17 cellular contexts compared by ENCODE assay signal in genomic region chr19:47509170-47509847, GRCh38. TPM values are rescaled to one million over a fixed set of nuclear protein-coding genes. Genes with fewer than 3 reads are reported as not detected.
DNase-seq lines count a peak whose midpoint lies in the region; ATAC-seq, FAIRE-seq and TF ChIP-seq lines count a peak whose summit lies in the region.
"Had no signal": no experiment of that assay in that cellular context is flagged by ENCODE, and none has a peak within 500 bp of the region (broad histone marks: within the 10 kb centered on the region; RNA-seq: fewer than 3 reads in every experiment).

No MANE protein-coding gene starts in this region.

- DNase-seq in activated naive CD8-positive, alpha-beta T cell treated with anti-CD3 and anti-CD28 coated beads for 36 hours: no peak
- DNase-seq in activated naive CD8-positive, alpha-beta T cell treated with anti-CD3 and anti-CD28 coated beads, Interleukin-2, amount 50 U/mL, for 24 hours: no peak
- DNase-seq in cerebellum (ENCODE audit: low spot score): peak; percentile 72
- no peak for DNase-seq in neural progenitor cell (ENCODE audit: low spot score)
- no peak for DNase-seq in urothelium cell line (ENCODE audit: low spot score)
- DNase-seq in upper lobe of left lung: no peak
- DNase-seq in hepatic stellate cell (ENCODE audit: low spot score): no peak
- DNase-seq in CD8-positive, alpha-beta T cell: no peak
- DNase-seq: foreskin fibroblast; MM.1S; NK-92 treated with Interleukin-12 subunit alpha and Interleukin-12 subunit beta, amount 100 ng/mL, for 24 hours; retina; stimulated activated naive CD8-positive, alpha-beta T cell treated with anti-CD3 and anti-CD28 coated beads, Interleukin-15, amount 100 ng/mL, for 72 hours had no signal

- H3K4me3 ChIP-seq in neural progenitor cell (no peak overlapping the region), upper lobe of left lung (no peak overlapping the region)
- no peak overlapping the region for H3K4me3 ChIP-seq in CD8-positive, alpha-beta T cell (ENCODE audit: low read depth, low read length)
- H3K4me3 ChIP-seq: SJCRH30 had no signal

- H3K36me3 ChIP-seq in neural progenitor cell (no peaks in the 10 kb centered on the region), upper lobe of left lung (peaks cover 0 to 24% (median 4%) of the 10 kb centered on the region in 4 donors)
- H3K36me3 ChIP-seq in CD8-positive, alpha-beta T cell (ENCODE audit: insufficient read depth, low read length): peaks cover 7% of the 10 kb centered on the region

- POLR2A ChIA-PET in CD8-positive, alpha-beta T cell (lab: Charles Lee): no interaction called here

- H3K4me1 ChIP-seq in neural progenitor cell: peaks cover 14% of the 10 kb centered on the region
- H3K4me1 ChIP-seq in upper lobe of left lung: peaks cover 69 to 82% (median 72%) of the 10 kb centered on the region in 4 donors
- peaks cover 40% of the 10 kb centered on the region for H3K4me1 ChIP-seq in CD8-positive, alpha-beta T cell (ENCODE audit: insufficient read depth, low read length)

- H3K9me3 ChIP-seq in neural progenitor cell (ENCODE audit: low read depth): no peaks in the 10 kb centered on the region
- H3K9me3 ChIP-seq in upper lobe of left lung: no peaks in the 10 kb centered on the region
- H3K9me3 ChIP-seq in CD8-positive, alpha-beta T cell (ENCODE audit: low read length): no peaks in the 10 kb centered on the region
- H3K9me3 ChIP-seq: SJCRH30 had no signal

- 81 to 87% methylated on average over 19 to 20 of the region's 20 CpGs for WGBS in upper lobe of left lung, 2 donors

- peaks cover 83% of the 10 kb centered on the region for H3K79me2 ChIP-seq in neural progenitor cell (ENCODE audit: low read depth)

- intact Hi-C loops in CD8-positive, alpha-beta T cell (cut with DNase I, micrococcal nuclease): no loop called here

- CTCF ChIA-PET in CD8-positive, alpha-beta T cell (lab: Charles Lee): interaction anchor here (1.2 to 1.3 kb wide), 2 partner anchors 20 to 26 kb away, joined by 3 to 4 read pairs; no protein-coding TSS in a partner anchor

- H3K4me3 Mint-ChIP-seq in activated naive CD8-positive, alpha-beta T cell treated with anti-CD3 and anti-CD28 coated beads for 36 hours: no peak overlapping the region
- no peak overlapping the region for H3K4me3 Mint-ChIP-seq in activated naive CD8-positive, alpha-beta T cell treated with anti-CD3 and anti-CD28 coated beads, Interleukin-2, amount 50 U/mL, for 24 hours
- H3K4me3 Mint-ChIP-seq in neural progenitor cell: no peak overlapping the region
- H3K4me3 Mint-ChIP-seq in CD8-positive, alpha-beta T cell: no peak overlapping the region
- H3K4me3 Mint-ChIP-seq: activated naive CD8-positive, alpha-beta T cell; dendritic cell treated with granulocyte-macrophage colony-stimulating factor and Interleukin-4, amounts not matched to agents 40 ng/mL and 50 ng/mL, for 4 days; stimulated activated naive CD8-positive, alpha-beta T cell treated with anti-CD3 and anti-CD28 coated beads, Interleukin-15, amount 100 ng/mL, for 72 hours had no signal

- TF ChIP-seq POLR2A in upper lobe of left lung (IDR thresholded peaks at IDR 0.05): no peak

- peaks cover 42% of the 10 kb centered on the region for H3K4me1 Mint-ChIP-seq in activated naive CD8-positive, alpha-beta T cell treated with anti-CD3 and anti-CD28 coated beads for 36 hours
- H3K4me1 Mint-ChIP-seq in activated naive CD8-positive, alpha-beta T cell treated with anti-CD3 and anti-CD28 coated beads, Interleukin-2, amount 50 U/mL, for 24 hours: peaks cover 36% of the 10 kb centered on the region
- peaks cover 23% of the 10 kb centered on the region for H3K4me1 Mint-ChIP-seq in neural progenitor cell
- H3K4me1 Mint-ChIP-seq in CD8-positive, alpha-beta T cell (ENCODE audit: low read depth): peaks cover 50% of the 10 kb centered on the region

- H3K27me3 ChIP-seq in neural progenitor cell (no peaks in the 10 kb centered on the region), upper lobe of left lung (no peaks in the 10 kb centered on the region)
- no peaks in the 10 kb centered on the region for H3K27me3 ChIP-seq in CD8-positive, alpha-beta T cell (ENCODE audit: insufficient read depth, low read length)
- H3K27me3 ChIP-seq: SJCRH30 had no signal

- no peak for TF ChIP-seq EP300 in upper lobe of left lung (IDR thresholded peaks at IDR 0.05)

- H3K27ac Mint-ChIP-seq in activated naive CD8-positive, alpha-beta T cell treated with anti-CD3 and anti-CD28 coated beads for 36 hours: peak overlapping the region; percentile 52
- no peak overlapping the region for H3K27ac Mint-ChIP-seq in activated naive CD8-positive, alpha-beta T cell treated with anti-CD3 and anti-CD28 coated beads, Interleukin-2, amount 50 U/mL, for 24 hours
- peak overlapping the region; percentile 60 for H3K27ac Mint-ChIP-seq in neural progenitor cell
- no peak overlapping the region for H3K27ac Mint-ChIP-seq in CD8-positive, alpha-beta T cell
- H3K27ac Mint-ChIP-seq: activated naive CD8-positive, alpha-beta T cell; dendritic cell treated with granulocyte-macrophage colony-stimulating factor and Interleukin-4, amounts not matched to agents 40 ng/mL and 50 ng/mL, for 4 days had no signal

- H3K27me3 Mint-ChIP-seq in activated naive CD8-positive, alpha-beta T cell treated with anti-CD3 and anti-CD28 coated beads for 36 hours: no peaks in the 10 kb centered on the region
- no peaks in the 10 kb centered on the region for H3K27me3 Mint-ChIP-seq in activated naive CD8-positive, alpha-beta T cell treated with anti-CD3 and anti-CD28 coated beads, Interleukin-2, amount 50 U/mL, for 24 hours
- H3K27me3 Mint-ChIP-seq in neural progenitor cell (ENCODE audit: insufficient read depth, low read depth): peaks cover 4% of the 10 kb centered on the region
- H3K27me3 Mint-ChIP-seq in CD8-positive, alpha-beta T cell (ENCODE audit: low read depth): no peaks in the 10 kb centered on the region
- H3K27me3 Mint-ChIP-seq: activated naive CD8-positive, alpha-beta T cell; dendritic cell treated with granulocyte-macrophage colony-stimulating factor and Interleukin-4, amounts not matched to agents 40 ng/mL and 50 ng/mL, for 4 days; stimulated activated naive CD8-positive, alpha-beta T cell treated with anti-CD3 and anti-CD28 coated beads, Interleukin-15, amount 100 ng/mL, for 72 hours had no signal

- TF ChIP-seq CTCF in neural progenitor cell (IDR thresholded peaks at IDR 0.05) (no peak), upper lobe of left lung (IDR thresholded peaks at IDR 0.05) (no peak)
- TF ChIP-seq CTCF in CD8-positive, alpha-beta T cell (IDR thresholded peaks at IDR 0.05): no peak

- no peaks in the 10 kb centered on the region for H3K36me3 Mint-ChIP-seq in activated naive CD8-positive, alpha-beta T cell treated with anti-CD3 and anti-CD28 coated beads for 36 hours
- peaks cover 5% of the 10 kb centered on the region for H3K36me3 Mint-ChIP-seq in activated naive CD8-positive, alpha-beta T cell treated with anti-CD3 and anti-CD28 coated beads, Interleukin-2, amount 50 U/mL, for 24 hours (ENCODE audit: low read depth)
- no peaks in the 10 kb centered on the region for H3K36me3 Mint-ChIP-seq in neural progenitor cell
- peaks cover 41% of the 10 kb centered on the region for H3K36me3 Mint-ChIP-seq in CD8-positive, alpha-beta T cell
- H3K36me3 Mint-ChIP-seq: activated naive CD8-positive, alpha-beta T cell had no signal

- no peaks in the 10 kb centered on the region for H3K9me3 Mint-ChIP-seq in activated naive CD8-positive, alpha-beta T cell treated with anti-CD3 and anti-CD28 coated beads for 36 hours
- no peaks in the 10 kb centered on the region for H3K9me3 Mint-ChIP-seq in activated naive CD8-positive, alpha-beta T cell treated with anti-CD3 and anti-CD28 coated beads, Interleukin-2, amount 50 U/mL, for 24 hours
- no peaks in the 10 kb centered on the region for H3K9me3 Mint-ChIP-seq in neural progenitor cell
- H3K9me3 Mint-ChIP-seq in CD8-positive, alpha-beta T cell: no peaks in the 10 kb centered on the region
- H3K9me3 Mint-ChIP-seq: dendritic cell treated with granulocyte-macrophage colony-stimulating factor and Interleukin-4, amounts not matched to agents 40 ng/mL and 50 ng/mL, for 4 days; stimulated activated naive CD8-positive, alpha-beta T cell treated with anti-CD3 and anti-CD28 coated beads, Interleukin-15, amount 100 ng/mL, for 72 hours had no signal

- no peak overlapping the region for H3K4me2 ChIP-seq in neural progenitor cell

- no peak for ATAC-seq in activated naive CD8-positive, alpha-beta T cell treated with anti-CD3 and anti-CD28 coated beads, Interleukin-2, amount 50 U/mL, for 24 hours
- no peak for ATAC-seq in upper lobe of left lung (ENCODE audit: low FRiP score in 2 of 2)
- ATAC-seq in CD8-positive, alpha-beta T cell: no peak
- ATAC-seq: stimulated activated naive CD8-positive, alpha-beta T cell treated with anti-CD3 and anti-CD28 coated beads, Interleukin-15, amount 100 ng/mL, for 72 hours had no signal

- peaks cover 6% of the 10 kb centered on the region for H3F3A ChIP-seq in neural progenitor cell (ENCODE audit: low read depth)

- no peak overlapping the region for H2AFZ ChIP-seq in neural progenitor cell (replicated peaks)

- H3K9ac ChIP-seq in neural progenitor cell: peak overlapping the region; percentile 9

- H4K20me1 ChIP-seq in neural progenitor cell (ENCODE audit: low read depth): peaks cover 46% of the 10 kb centered on the region

- FAIRE-seq in urothelium cell line (lab: Jason Lieb, UNC): peak; percentile 17
- FAIRE-seq: D721Med had no signal

- H3K27ac ChIP-seq in neural progenitor cell: no peak overlapping the region
- H3K27ac ChIP-seq in upper lobe of left lung: peak overlapping the region in 1 of 4 donors; percentile 99
- no peak overlapping the region for H3K27ac ChIP-seq in CD8-positive, alpha-beta T cell (ENCODE audit: low read depth, low read length)
- H3K27ac ChIP-seq: SJCRH30 had no signal

RNA-seq across cellular contexts. Expression of gene NAPA, which starts 5.6 kb away (rescaled TPM):
- 10 to 100 TPM; 65.6 to 69.2 TPM for total RNA-seq in activated naive CD8-positive, alpha-beta T cell treated with anti-CD3 and anti-CD28 coated beads for 36 hours
- total RNA-seq in cerebellum: 39.9 TPM
- 30.2 and 44.9 TPM in 2 replicates for total RNA-seq in neural progenitor cell (ENCODE audit: low replicate concordance)
- 100 to 1,000 TPM; 107 to 183 (median 152) TPM for total RNA-seq in upper lobe of left lung
- 100 to 1,000 TPM; 172 to 188 TPM for total RNA-seq in CD8-positive, alpha-beta T cell

RNA-seq across cellular contexts. Expression of gene KPTN, which starts 25.3 kb away (rescaled TPM):
- total RNA-seq in activated naive CD8-positive, alpha-beta T cell treated with anti-CD3 and anti-CD28 coated beads for 36 hours: 10 to 100 TPM; 12.4 to 13.4 TPM
- total RNA-seq in cerebellum (5.9 TPM), neural progenitor cell (ENCODE audit: low replicate concordance) (17.8 and 18.1 TPM in 2 replicates), upper lobe of left lung (10 to 100 TPM in 2 of 6 donors, 1 to 10 TPM in 4; 3.5 to 15.8 (median 7.4) TPM)
- total RNA-seq in CD8-positive, alpha-beta T cell: 1 to 10 TPM; 5.4 to 5.9 TPM

RNA-seq across cellular contexts. Expression of gene SLC8A2, which starts 37.6 kb away (rescaled TPM):
- total RNA-seq in activated naive CD8-positive, alpha-beta T cell treated with anti-CD3 and anti-CD28 coated beads for 36 hours: under 1 TPM; 0.37 to 0.38 TPM
- total RNA-seq in cerebellum (26.5 TPM), neural progenitor cell (ENCODE audit: low replicate concordance) (14.5 and 17.6 TPM in 2 replicates), upper lobe of left lung (under 1 TPM in 3 of 6 donors, not detected in 3; 0.11 to 0.64 (median 0.15) TPM)
- not detected for total RNA-seq in CD8-positive, alpha-beta T cell

Comparison
In these comparisons a context has a peak if more than half of its experiments do, and no peak if none do; other contexts are left out.
1. H3K27ac Mint-ChIP-seq: peak in activated naive CD8-positive, alpha-beta T cell treated with anti-CD3 and anti-CD28 coated beads for 36 hours (single experiment) and neural progenitor cell (single experiment); none in activated naive CD8-positive, alpha-beta T cell treated with anti-CD3 and anti-CD28 coated beads, Interleukin-2, amount 50 U/mL, for 24 hours (single experiment) and CD8-positive, alpha-beta T cell (single experiment).